Comparison of ENCODE assay signal across 11 cellular contexts in the genomic region with DNA sequence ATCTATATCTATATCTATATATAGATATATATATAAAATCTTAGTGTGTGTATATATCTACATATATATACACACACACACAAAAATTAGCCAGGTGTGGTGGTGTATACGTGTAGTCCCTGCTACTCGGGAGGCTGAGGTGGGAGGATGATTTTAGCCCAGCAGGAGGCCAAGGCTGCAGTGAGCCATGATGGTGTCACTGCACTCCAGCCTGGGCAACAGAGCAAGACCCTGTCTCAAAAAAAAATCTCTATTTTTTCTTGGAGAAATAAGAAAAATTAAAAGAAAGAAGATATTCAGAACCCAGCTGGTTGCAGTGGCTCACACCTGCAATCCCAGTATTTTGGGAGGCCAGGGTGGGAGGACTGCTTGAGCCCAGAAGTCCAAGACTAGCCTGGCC.
"Had no signal": no experiment of that assay in that cellular context is flagged by ENCODE, and none has a peak within 500 bp of the region (broad histone marks: within the 10 kb centered on the region; RNA-seq: fewer than 3 reads in every experiment).

No MANE protein-coding gene starts in this region.

- H3K9ac ChIP-seq: GM23248 had no signal

- ATAC-seq: GM23338, HCT116 had no signal

- H3K4me2 ChIP-seq: GM23338 had no signal

- H3K4me1 ChIP-seq: HAP-1 had no signal

- H3K27ac ChIP-seq: GM23248 had no signal

- H3K36me3 ChIP-seq: HAP-1 had no signal

- H2AFZ ChIP-seq: GM23248, GM23338 had no signal

- DNase-seq: GM23248, GOT3, H7, H9, HCEC 1CT, HFFc6 had no signal

- FAIRE-seq: H1, H54 had no signal

- H3K4me3 ChIP-seq: GM23248, GM23338, HAP-1 had no signal

- H3K9me3 ChIP-seq: HAP-1 had no signal
